In genomic region chr2:29517421-29517820, GRCh38 we compare ENCODE assay signal across 22 cellular contexts.
"Had no signal": no experiment of that assay in that cellular context is flagged by ENCODE, and none has a peak within 500 bp of the region (broad histone marks: within the 10 kb centered on the region; RNA-seq: fewer than 3 reads in every experiment).

No MANE protein-coding gene starts in this region.

- H3K9me3 ChIP-seq: MG63 had no signal

- H3K4me3 ChIP-seq: MG63 had no signal

- H3K36me3 ChIP-seq: MG63 had no signal

- DNase-seq: KBM-7, NCI-H1092, NCI-H1105 treated with DMSO at 0.1 percent for 48 hours, NCI-H1417 treated with DMSO at 0.1 percent for 48 hours, NCI-H146, NCI-H1694 treated with DMSO at 0.1 percent for 48 hours, NCI-H1930, NCI-H2081, NCI-H2107, NCI-H345, NCI-H446 treated with DMSO at 0.1 percent for 48 hours, NCI-H510A treated with DMSO at 0.1 percent for 48 hours, NCI-H526, NCI-H774, SHP77, SW 1271, T-cell had no signal

- H3K27ac ChIP-seq: HL-60, RWPE1 had no signal

- H3K27me3 ChIP-seq: MG63 had no signal

- ATAC-seq: Panc1, PC-3, T-cell had no signal
